ENCODE assay signal across 3 cellular contexts in the genomic region with DNA sequence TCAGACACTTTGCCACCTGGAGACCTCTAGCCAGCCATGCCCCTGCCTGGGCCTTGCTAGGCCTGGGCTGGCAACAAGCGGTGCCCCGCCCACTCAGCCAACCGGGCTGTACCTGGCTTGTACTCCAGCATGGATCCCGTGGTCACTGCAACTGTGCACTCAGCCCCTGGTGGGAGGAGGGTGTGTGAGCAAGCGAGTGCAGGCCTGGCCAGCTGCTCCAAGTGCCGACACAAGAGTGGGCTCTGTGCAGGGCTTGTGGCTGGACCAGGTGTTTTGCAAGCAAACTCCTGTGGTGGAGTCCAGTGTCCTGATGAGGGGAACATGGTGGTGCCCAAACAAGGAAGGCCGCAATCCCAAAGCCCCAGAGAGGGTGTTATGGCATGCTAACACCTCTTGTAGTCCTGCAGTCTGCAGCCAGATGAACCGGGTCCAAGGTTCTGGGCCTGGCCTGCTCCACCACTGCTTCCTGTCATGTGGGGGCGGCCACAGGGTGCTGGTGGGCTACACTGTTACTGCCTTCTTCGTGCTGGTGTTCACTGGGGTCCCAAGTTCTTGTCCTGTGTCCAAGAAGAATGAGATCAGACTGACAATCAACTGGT.
A peak's percentile ranks its signal among the peaks of the same experiment; 100 is the strongest.
TF ChIP-seq lines count a peak whose summit lies in the region.

No MANE protein-coding gene starts in this region.

TF ChIP-seq in A549, 52 proteins besides CTCF, POLR2A, EP300 and RAD21 (continued from another document):
- TF ChIP-seq RARB (CRISPR knock-in tag; IDR thresholded peaks at IDR 0.05) (no peak), RCOR1 (IDR thresholded peaks at IDR 0.05; ENCODE audit: low read depth, low read length) (no peak), CHD2 (IDR thresholded peaks at IDR 0.05; ENCODE audit: low read length, partially characterized antibody) (no peak), HES2 (IDR thresholded peaks at IDR 0.05) (no peak), MAZ (IDR thresholded peaks at IDR 0.05; ENCODE audit: borderline replicate concordance, low read depth, low read length) (no peak), PHF8 (IDR thresholded peaks at IDR 0.05; ENCODE audit: borderline replicate concordance, low read depth) (no peak), FOSB (CRISPR knock-in tag; IDR thresholded peaks at IDR 0.05) (no peak), ESRRA (IDR thresholded peaks at IDR 0.05; ENCODE audit: borderline replicate concordance, low read length) (no peak), SREBF2 (IDR thresholded peaks at IDR 0.05) (no peak), CHD4 (IDR thresholded peaks at IDR 0.05; ENCODE audit: borderline replicate concordance) (no peak), FOXS1 (CRISPR knock-in tag; IDR thresholded peaks at IDR 0.05) (no peak), ELK1 (IDR thresholded peaks at IDR 0.05; ENCODE audit: low read depth, low read length) (no peak), TFCP2L1 (CRISPR knock-in tag; IDR thresholded peaks at IDR 0.05) (no peak), JUN (IDR thresholded peaks at IDR 0.05) (no peak), KDM1A (IDR thresholded peaks at IDR 0.05; ENCODE audit: low read depth) (no peak), HOXB5 (CRISPR knock-in tag; IDR thresholded peaks at IDR 0.05) (no peak), HOXA7 (CRISPR knock-in tag; IDR thresholded peaks at IDR 0.05) (no peak), ZFP36 (IDR thresholded peaks at IDR 0.05; ENCODE audit: borderline replicate concordance, partially characterized antibody) (no peak)
- TF ChIP-seq, protein P1, sequence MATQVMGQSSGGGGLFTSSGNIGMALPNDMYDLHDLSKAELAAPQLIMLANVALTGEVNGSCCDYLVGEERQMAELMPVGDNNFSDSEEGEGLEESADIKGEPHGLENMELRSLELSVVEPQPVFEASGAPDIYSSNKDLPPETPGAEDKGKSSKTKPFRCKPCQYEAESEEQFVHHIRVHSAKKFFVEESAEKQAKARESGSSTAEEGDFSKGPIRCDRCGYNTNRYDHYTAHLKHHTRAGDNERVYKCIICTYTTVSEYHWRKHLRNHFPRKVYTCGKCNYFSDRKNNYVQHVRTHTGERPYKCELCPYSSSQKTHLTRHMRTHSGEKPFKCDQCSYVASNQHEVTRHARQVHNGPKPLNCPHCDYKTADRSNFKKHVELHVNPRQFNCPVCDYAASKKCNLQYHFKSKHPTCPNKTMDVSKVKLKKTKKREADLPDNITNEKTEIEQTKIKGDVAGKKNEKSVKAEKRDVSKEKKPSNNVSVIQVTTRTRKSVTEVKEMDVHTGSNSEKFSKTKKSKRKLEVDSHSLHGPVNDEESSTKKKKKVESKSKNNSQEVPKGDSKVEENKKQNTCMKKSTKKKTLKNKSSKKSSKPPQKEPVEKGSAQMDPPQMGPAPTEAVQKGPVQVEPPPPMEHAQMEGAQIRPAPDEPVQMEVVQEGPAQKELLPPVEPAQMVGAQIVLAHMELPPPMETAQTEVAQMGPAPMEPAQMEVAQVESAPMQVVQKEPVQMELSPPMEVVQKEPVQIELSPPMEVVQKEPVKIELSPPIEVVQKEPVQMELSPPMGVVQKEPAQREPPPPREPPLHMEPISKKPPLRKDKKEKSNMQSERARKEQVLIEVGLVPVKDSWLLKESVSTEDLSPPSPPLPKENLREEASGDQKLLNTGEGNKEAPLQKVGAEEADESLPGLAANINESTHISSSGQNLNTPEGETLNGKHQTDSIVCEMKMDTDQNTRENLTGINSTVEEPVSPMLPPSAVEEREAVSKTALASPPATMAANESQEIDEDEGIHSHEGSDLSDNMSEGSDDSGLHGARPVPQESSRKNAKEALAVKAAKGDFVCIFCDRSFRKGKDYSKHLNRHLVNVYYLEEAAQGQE (IDR thresholded peaks at IDR 0.05), result no peak

TF ChIP-seq in WTC11, 78 proteins besides CTCF, POLR2A, EP300 and RAD21 (continued from another document):
- TF ChIP-seq ZMAT4 (CRISPR knock-in tag; IDR thresholded peaks at IDR 0.05), result no peak

TF ChIP-seq in HepG2, 621 proteins besides CTCF, POLR2A, EP300 and RAD21 (continued from another document and continues in another):
- 0 out of 2 replicates have a peak, but pooled peaks have one; percentile 71 for TF ChIP-seq TRAFD1 (CRISPR knock-in tag; IDR thresholded peaks at IDR 0.05; ENCODE audit: borderline replicate concordance)
- TF ChIP-seq, protein P2, sequence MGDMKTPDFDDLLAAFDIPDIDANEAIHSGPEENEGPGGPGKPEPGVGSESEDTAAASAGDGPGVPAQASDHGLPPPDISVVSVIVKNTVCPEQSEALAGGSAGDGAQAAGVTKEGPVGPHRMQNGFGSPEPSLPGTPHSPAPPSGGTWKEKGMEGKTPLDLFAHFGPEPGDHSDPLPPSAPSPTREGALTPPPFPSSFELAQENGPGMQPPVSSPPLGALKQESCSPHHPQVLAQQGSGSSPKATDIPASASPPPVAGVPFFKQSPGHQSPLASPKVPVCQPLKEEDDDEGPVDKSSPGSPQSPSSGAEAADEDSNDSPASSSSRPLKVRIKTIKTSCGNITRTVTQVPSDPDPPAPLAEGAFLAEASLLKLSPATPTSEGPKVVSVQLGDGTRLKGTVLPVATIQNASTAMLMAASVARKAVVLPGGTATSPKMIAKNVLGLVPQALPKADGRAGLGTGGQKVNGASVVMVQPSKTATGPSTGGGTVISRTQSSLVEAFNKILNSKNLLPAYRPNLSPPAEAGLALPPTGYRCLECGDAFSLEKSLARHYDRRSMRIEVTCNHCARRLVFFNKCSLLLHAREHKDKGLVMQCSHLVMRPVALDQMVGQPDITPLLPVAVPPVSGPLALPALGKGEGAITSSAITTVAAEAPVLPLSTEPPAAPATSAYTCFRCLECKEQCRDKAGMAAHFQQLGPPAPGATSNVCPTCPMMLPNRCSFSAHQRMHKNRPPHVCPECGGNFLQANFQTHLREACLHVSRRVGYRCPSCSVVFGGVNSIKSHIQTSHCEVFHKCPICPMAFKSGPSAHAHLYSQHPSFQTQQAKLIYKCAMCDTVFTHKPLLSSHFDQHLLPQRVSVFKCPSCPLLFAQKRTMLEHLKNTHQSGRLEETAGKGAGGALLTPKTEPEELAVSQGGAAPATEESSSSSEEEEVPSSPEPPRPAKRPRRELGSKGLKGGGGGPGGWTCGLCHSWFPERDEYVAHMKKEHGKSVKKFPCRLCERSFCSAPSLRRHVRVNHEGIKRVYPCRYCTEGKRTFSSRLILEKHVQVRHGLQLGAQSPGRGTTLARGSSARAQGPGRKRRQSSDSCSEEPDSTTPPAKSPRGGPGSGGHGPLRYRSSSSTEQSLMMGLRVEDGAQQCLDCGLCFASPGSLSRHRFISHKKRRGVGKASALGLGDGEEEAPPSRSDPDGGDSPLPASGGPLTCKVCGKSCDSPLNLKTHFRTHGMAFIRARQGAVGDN (CRISPR knock-in tag; IDR thresholded peaks at IDR 0.05), result peak; percentile 64
- no peak for TF ChIP-seq ZKSCAN1 (IDR thresholded peaks at IDR 0.05; ENCODE audit: low read length)
- peak; percentile 56; the same call in 1 of the 2 replicates for TF ChIP-seq ZNF350 (CRISPR knock-in tag; IDR thresholded peaks at IDR 0.05; ENCODE audit: borderline replicate concordance, low read depth)
- TF ChIP-seq, protein P3, sequence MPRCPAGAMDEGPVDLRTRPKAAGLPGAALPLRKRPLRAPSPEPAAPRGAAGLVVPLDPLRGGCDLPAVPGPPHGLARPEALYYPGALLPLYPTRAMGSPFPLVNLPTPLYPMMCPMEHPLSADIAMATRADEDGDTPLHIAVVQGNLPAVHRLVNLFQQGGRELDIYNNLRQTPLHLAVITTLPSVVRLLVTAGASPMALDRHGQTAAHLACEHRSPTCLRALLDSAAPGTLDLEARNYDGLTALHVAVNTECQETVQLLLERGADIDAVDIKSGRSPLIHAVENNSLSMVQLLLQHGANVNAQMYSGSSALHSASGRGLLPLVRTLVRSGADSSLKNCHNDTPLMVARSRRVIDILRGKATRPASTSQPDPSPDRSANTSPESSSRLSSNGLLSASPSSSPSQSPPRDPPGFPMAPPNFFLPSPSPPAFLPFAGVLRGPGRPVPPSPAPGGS (CRISPR knock-in tag; IDR thresholded peaks at IDR 0.05), result 0 out of 2 replicates have a peak, but pooled peaks have one; percentile 17
- TF ChIP-seq ZNF644 (CRISPR knock-in tag; IDR thresholded peaks at IDR 0.05; ENCODE audit: low read depth), result 0 out of 2 replicates have a peak, but pooled peaks have one; percentile 8
- TF ChIP-seq SMAD9 (CRISPR knock-in tag; IDR thresholded peaks at IDR 0.05), result no peak
- TF ChIP-seq GABPB1 (CRISPR knock-in tag; IDR thresholded peaks at IDR 0.05), result 0 out of 2 replicates have a peak, but pooled peaks have one; percentile 16
- TF ChIP-seq TARDBP (CRISPR knock-in tag; IDR thresholded peaks at IDR 0.05), result 0 out of 2 replicates have a peak, but pooled peaks have one; percentile 1
- 0 out of 2 replicates have a peak, but pooled peaks have one; percentile 49 for TF ChIP-seq KDM3A (CRISPR knock-in tag; IDR thresholded peaks at IDR 0.05; ENCODE audit: low read depth)
- peak; percentile 73; the same call in 1 of the 2 replicates for TF ChIP-seq ZFP91 (CRISPR knock-in tag; IDR thresholded peaks at IDR 0.05; ENCODE audit: borderline replicate concordance)
- no peak for TF ChIP-seq ZNF841 (CRISPR knock-in tag; IDR thresholded peaks at IDR 0.05; ENCODE audit: borderline replicate concordance)
- TF ChIP-seq, protein P4, sequence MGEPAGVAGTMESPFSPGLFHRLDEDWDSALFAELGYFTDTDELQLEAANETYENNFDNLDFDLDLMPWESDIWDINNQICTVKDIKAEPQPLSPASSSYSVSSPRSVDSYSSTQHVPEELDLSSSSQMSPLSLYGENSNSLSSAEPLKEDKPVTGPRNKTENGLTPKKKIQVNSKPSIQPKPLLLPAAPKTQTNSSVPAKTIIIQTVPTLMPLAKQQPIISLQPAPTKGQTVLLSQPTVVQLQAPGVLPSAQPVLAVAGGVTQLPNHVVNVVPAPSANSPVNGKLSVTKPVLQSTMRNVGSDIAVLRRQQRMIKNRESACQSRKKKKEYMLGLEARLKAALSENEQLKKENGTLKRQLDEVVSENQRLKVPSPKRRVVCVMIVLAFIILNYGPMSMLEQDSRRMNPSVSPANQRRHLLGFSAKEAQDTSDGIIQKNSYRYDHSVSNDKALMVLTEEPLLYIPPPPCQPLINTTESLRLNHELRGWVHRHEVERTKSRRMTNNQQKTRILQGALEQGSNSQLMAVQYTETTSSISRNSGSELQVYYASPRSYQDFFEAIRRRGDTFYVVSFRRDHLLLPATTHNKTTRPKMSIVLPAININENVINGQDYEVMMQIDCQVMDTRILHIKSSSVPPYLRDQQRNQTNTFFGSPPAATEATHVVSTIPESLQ (CRISPR knock-in tag; conservative IDR thresholded peaks at IDR 0.05), result no peak
- no peak for TF ChIP-seq ZNF746 (CRISPR knock-in tag; IDR thresholded peaks at IDR 0.05)
- TF ChIP-seq CBFB (CRISPR knock-in tag; IDR thresholded peaks at IDR 0.05), result peak; percentile 30; the same call in 1 of the 2 replicates
- TF ChIP-seq, protein P5, sequence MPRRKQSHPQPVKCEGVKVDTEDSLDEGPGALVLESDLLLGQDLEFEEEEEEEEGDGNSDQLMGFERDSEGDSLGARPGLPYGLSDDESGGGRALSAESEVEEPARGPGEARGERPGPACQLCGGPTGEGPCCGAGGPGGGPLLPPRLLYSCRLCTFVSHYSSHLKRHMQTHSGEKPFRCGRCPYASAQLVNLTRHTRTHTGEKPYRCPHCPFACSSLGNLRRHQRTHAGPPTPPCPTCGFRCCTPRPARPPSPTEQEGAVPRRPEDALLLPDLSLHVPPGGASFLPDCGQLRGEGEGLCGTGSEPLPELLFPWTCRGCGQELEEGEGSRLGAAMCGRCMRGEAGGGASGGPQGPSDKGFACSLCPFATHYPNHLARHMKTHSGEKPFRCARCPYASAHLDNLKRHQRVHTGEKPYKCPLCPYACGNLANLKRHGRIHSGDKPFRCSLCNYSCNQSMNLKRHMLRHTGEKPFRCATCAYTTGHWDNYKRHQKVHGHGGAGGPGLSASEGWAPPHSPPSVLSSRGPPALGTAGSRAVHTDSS (CRISPR knock-in tag; conservative IDR thresholded peaks at IDR 0.05), result no peak
- TF ChIP-seq ZNF441 (CRISPR knock-in tag; IDR thresholded peaks at IDR 0.05; ENCODE audit: borderline replicate concordance), result no peak
- TF ChIP-seq ZNF547 (CRISPR knock-in tag; IDR thresholded peaks at IDR 0.05), result peak; percentile 62; the same call in 1 of the 2 replicates
- TF ChIP-seq SALL1 (CRISPR knock-in tag; IDR thresholded peaks at IDR 0.05), result 0 out of 2 replicates have a peak, but pooled peaks have one; percentile 44
- TF ChIP-seq, protein P6, sequence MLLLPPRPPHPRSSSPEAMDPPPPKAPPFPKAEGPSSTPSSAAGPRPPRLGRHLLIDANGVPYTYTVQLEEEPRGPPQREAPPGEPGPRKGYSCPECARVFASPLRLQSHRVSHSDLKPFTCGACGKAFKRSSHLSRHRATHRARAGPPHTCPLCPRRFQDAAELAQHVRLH (CRISPR knock-in tag; IDR thresholded peaks at IDR 0.05; ENCODE audit: borderline replicate concordance, low read depth), result 0 out of 2 replicates have a peak, but pooled peaks have one; percentile 23
- no peak for TF ChIP-seq ASH2L (IDR thresholded peaks at IDR 0.05; ENCODE audit: insufficient read length, low read depth, low read length)
- TF ChIP-seq ZMYM3 (CRISPR knock-in tag; IDR thresholded peaks at IDR 0.05), result no peak
